ENCODE assay signal across 1 cellular context in genomic region chr10:103111918-103112877, GRCh38.
TF ChIP-seq lines count a peak whose summit lies in the region.

No MANE protein-coding gene starts in this region.

TF ChIP-seq in SK-N-SH treated with all-trans-retinoic acid at 6 μM for 48 hours, 23 proteins besides CTCF, POLR2A, EP300 and RAD21 (continued from another document):
- TF ChIP-seq TSHZ2 (CRISPR knock-in tag; IDR thresholded peaks at IDR 0.05) (no peak), ISL1 (CRISPR knock-in tag; IDR thresholded peaks at IDR 0.05) (no peak), POU6F1 (CRISPR knock-in tag; IDR thresholded peaks at IDR 0.05; ENCODE audit: borderline replicate concordance, low read depth) (no peak), ZNF70 (CRISPR knock-in tag; IDR thresholded peaks at IDR 0.05) (no peak), RARB (CRISPR knock-in tag; IDR thresholded peaks at IDR 0.05) (no peak), ZFP3 (CRISPR knock-in tag; IDR thresholded peaks at IDR 0.05) (no peak), OSR1 (CRISPR knock-in tag; IDR thresholded peaks at IDR 0.05) (no peak), CSDC2 (CRISPR knock-in tag; IDR thresholded peaks at IDR 0.05) (no peak), BACH2 (CRISPR knock-in tag; IDR thresholded peaks at IDR 0.05; ENCODE audit: borderline replicate concordance) (no peak), TOX (CRISPR knock-in tag; IDR thresholded peaks at IDR 0.05; ENCODE audit: borderline replicate concordance) (no peak), ESRRG (CRISPR knock-in tag; IDR thresholded peaks at IDR 0.05) (no peak), TCF4 (CRISPR knock-in tag; IDR thresholded peaks at IDR 0.05; ENCODE audit: borderline replicate concordance) (no peak), ZFP30 (CRISPR knock-in tag; IDR thresholded peaks at IDR 0.05) (no peak), PPARA (CRISPR knock-in tag; IDR thresholded peaks at IDR 0.05; ENCODE audit: borderline replicate concordance) (no peak), ARNTL (CRISPR knock-in tag; IDR thresholded peaks at IDR 0.05; ENCODE audit: borderline replicate concordance, low read depth) (no peak)
TF ChIP-seq in SK-N-SH treated with all-trans-retinoic acid at 6 μM for 48 hours: peak in this region for 0.
